In genomic region chr14:34722723-34723545, GRCh38 we compare ENCODE assay signal across 8 cellular contexts. TPM values are rescaled to one million over a fixed set of nuclear protein-coding genes. Genes with fewer than 3 reads are reported as not detected.
DNase-seq lines count a peak whose midpoint lies in the region; ATAC-seq and TF ChIP-seq lines count a peak whose summit lies in the region.

No MANE protein-coding gene starts in this region.

- no peaks in the 10 kb centered on the region for H3K9me3 Mint-ChIP-seq in activated CD8-positive, alpha-beta T cell treated with anti-CD3 and anti-CD28 coated beads for 36 hours

- peak; percentile 81 for TF ChIP-seq CTCF in activated CD8-positive, alpha-beta T cell treated with anti-CD3 and anti-CD28 coated beads for 36 hours (IDR thresholded peaks at IDR 0.05)
- TF ChIP-seq CTCF in testis (IDR thresholded peaks at IDR 0.05) = peak; percentile 46 to 82 (median 81)

- TF ChIP-seq POLR2A in testis (IDR thresholded peaks at IDR 0.05) = no peak

- H3K27ac ChIP-seq in testis = no peak overlapping the region

- no peaks in the 10 kb centered on the region for H3K27me3 ChIP-seq in testis

- no peaks in the 10 kb centered on the region for H3K4me1 ChIP-seq in testis

- DNase-seq in AML-193 (lab: John Stamatoyannopoulos, UW) (peak; percentile 18 to 54), GM19240 (ENCODE audit: insufficient read length, low spot score) (peak; percentile 19), NCI-H2227 treated with DMSO at 0.1 percent for 48 hours (lab: John Stamatoyannopoulos, UW) (peak; percentile 77), myocyte (ENCODE audit: low read depth) (peak; percentile 78), testis (peak; percentile 54)
- DNase-seq in activated CD8-positive, alpha-beta T cell treated with anti-CD3 and anti-CD28 coated beads for 36 hours = peak; percentile 56

- no peaks in the 10 kb centered on the region for H3K4me1 Mint-ChIP-seq in activated CD8-positive, alpha-beta T cell treated with anti-CD3 and anti-CD28 coated beads for 36 hours (ENCODE audit: low read depth)

- CTCF ChIA-PET in activated CD8-positive, alpha-beta T cell treated with anti-CD3 and anti-CD28 coated beads for 36 hours (lab: Charles Lee) = interaction anchor here (0.6 to 4.4 kb wide), 39 partner anchors 11 to 691 kb away, joined by 3 to 91 read pairs (median 4); partner anchors contain the start of gene CFL2

- H3K27ac Mint-ChIP-seq in activated CD8-positive, alpha-beta T cell treated with anti-CD3 and anti-CD28 coated beads for 36 hours = no peak overlapping the region

- intact Hi-C loops in activated CD8-positive, alpha-beta T cell treated with anti-CD3 and anti-CD28 coated beads for 36 hours (cut with micrococcal nuclease) = loop anchor here (1.0 kb wide), 1 partner anchor 51 kb away; no protein-coding TSS in a partner anchor
- intact Hi-C loops in testis (cut with DNase I; ENCODE audit: low total_unique reads) = no loop called here

- 26 to 34% methylated on average over 10 of the region's 10 CpGs for WGBS in testis, 2 donors

- H3K9me3 ChIP-seq in testis = no peaks in the 10 kb centered on the region

- POLR2A ChIA-PET in activated CD8-positive, alpha-beta T cell treated with anti-CD3 and anti-CD28 coated beads for 36 hours (lab: Charles Lee) = interaction anchor here (0.8 to 1.2 kb wide), 2 partner anchors 23 to 63 kb away, joined by 3 read pairs; no protein-coding TSS in a partner anchor

- no peak overlapping the region for H3K4me3 Mint-ChIP-seq in activated CD8-positive, alpha-beta T cell treated with anti-CD3 and anti-CD28 coated beads for 36 hours

- peak; percentile 77 for ATAC-seq in activated CD8-positive, alpha-beta T cell treated with anti-CD3 and anti-CD28 coated beads for 36 hours
- ATAC-seq in esophagus mucosa (peak; percentile 47), HG03460 (IDR thresholded peaks at IDR 0.05; ENCODE audit: unreplicated experiment) (no peak)

- H3K4me3 ChIP-seq in testis = no peak overlapping the region

- H3K27me3 Mint-ChIP-seq in activated CD8-positive, alpha-beta T cell treated with anti-CD3 and anti-CD28 coated beads for 36 hours = peaks cover 2% of the 10 kb centered on the region

- no peaks in the 10 kb centered on the region for H3K36me3 Mint-ChIP-seq in activated CD8-positive, alpha-beta T cell treated with anti-CD3 and anti-CD28 coated beads for 36 hours (ENCODE audit: low read depth)

- H3K36me3 ChIP-seq in testis (ENCODE audit: low read depth, missing control alignments) = no peaks in the 10 kb centered on the region

RNA-seq across cellular contexts. Expression of gene CFL2, which starts 8.5 kb away (rescaled TPM):
- total RNA-seq in activated CD8-positive, alpha-beta T cell treated with anti-CD3 and anti-CD28 coated beads for 36 hours = 1 to 10 TPM; 3.4 to 5.2 TPM
- total RNA-seq in esophagus mucosa = 7.0 TPM
- 623 and 628 TPM in 2 replicates for total RNA-seq in myocyte
- 153 TPM for polyA plus RNA-seq in myocyte (2012)
- 10 to 100 TPM; 66.8 to 67.7 TPM for total RNA-seq in testis
- 92.4 TPM for polyA plus RNA-seq in testis (ENCODE audit: insufficient read depth, low read depth, low replicate concordance)

Comparison
In these comparisons a context has a peak if more than half of its experiments do, and no peak if none do; other contexts are left out.
1. DNase-seq: peak in every context shown above with its lines; median percentile 78 in myocyte; 77 in NCI-H2227 treated with DMSO at 0.1 percent for 48 hours; 56 in activated CD8-positive, alpha-beta T cell treated with anti-CD3 and anti-CD28 coated beads for 36 hours; 54 in testis; 36 in AML-193; 19 in GM19240.